27 cellular contexts compared by ENCODE assay signal in genomic region chr3:151873433-151873832, GRCh38. TPM values are rescaled to one million over a fixed set of nuclear protein-coding genes. Genes with fewer than 3 reads are reported as not detected.
DNase-seq lines count a peak whose midpoint lies in the region; ATAC-seq and TF ChIP-seq lines count a peak whose summit lies in the region.
"Had no signal": no experiment of that assay in that cellular context is flagged by ENCODE, and none has a peak within 500 bp of the region (broad histone marks: within the 10 kb centered on the region; RNA-seq: fewer than 3 reads in every experiment).

Gene SUCNR1, plus strand, starts transcription at chr3:151873643. Its CDS starts 6,250 bp downstream, at chr3:151879893.

- H3K36me3 ChIP-seq in A673 (ENCODE audit: insufficient read depth, low read length, poor library complexity, severe bottlenecking): no peaks in the 10 kb centered on the region
- H3K36me3 ChIP-seq: cardiac muscle cell, heart left ventricle had no signal

- H3K27ac ChIP-seq in A673 (ENCODE audit: low read depth, low read length, poor library complexity, severe bottlenecking): no peak within 1 kb of the TSS
- H3K27ac ChIP-seq: cardiac muscle cell, parathyroid adenoma, VCaP had no signal

- H3K4me3 ChIP-seq in A673 (ENCODE audit: low read depth, low read length, poor library complexity, severe bottlenecking): no peak within 1 kb of the TSS
- H3K4me3 ChIP-seq: cardiac muscle cell had no signal

- CTCF ChIA-PET in A673 (lab: Charles Lee): interaction anchor here (0.9 kb wide), 1 partner anchor 593 kb away, joined by 3 read pairs; no protein-coding TSS in a partner anchor

- peak; percentile 33 for ATAC-seq in left lobe of liver
- ATAC-seq in GM21723 (IDR thresholded peaks at IDR 0.05; ENCODE audit: unreplicated experiment): no peak
- ATAC-seq in HG03469 (IDR thresholded peaks at IDR 0.05; ENCODE audit: unreplicated experiment): no peak
- ATAC-seq: CD8-positive, alpha-beta T cell; heart left ventricle; left colon; naive thymus-derived CD8-positive, alpha-beta T cell; sciatic nerve; T-cell had no signal

- POLR2A ChIA-PET in A673 (lab: Charles Lee; ENCODE audit: low non-redundant PET): no interaction called here

- DNase-seq in A673 (ENCODE audit: low spot score): peak; percentile 60
- DNase-seq in GF-D8 (lab: John Stamatoyannopoulos, UW): peak; percentile 63
- DNase-seq in OCI-M1 (lab: John Stamatoyannopoulos, UW): peak; percentile 61
- no peak for DNase-seq in left lobe of liver (ENCODE audit: low spot score)
- no peak for DNase-seq in MV-4-11 (lab: John Stamatoyannopoulos, UW)
- DNase-seq: activated CD4-positive, alpha-beta T cell treated with anti-CD3 and anti-CD28 coated beads, Interleukin-2, amount 10 ng/mL, durations not matched to agents 7 days and 5 days; activated naive CD4-positive, alpha-beta T cell treated with anti-CD3 and anti-CD28 coated beads, Interleukin-2, amount 50 U/mL, for 16 hours; anterior cingulate cortex; CD8-positive, alpha-beta T cell; dermis blood vessel endothelial cell; DMS79; left colon; naive thymus-derived CD8-positive, alpha-beta T cell; NCI-H1417 treated with DMSO at 0.1 percent for 48 hours; NCI-H2107; NCI-H510A; stimulated activated CD4-positive, alpha-beta T cell treated with anti-CD3 and anti-CD28 coated beads, Interleukin-15, amount 100 ng/mL, for 24 hours; T-cell had no signal

- H3K9me3 ChIP-seq in A673 (ENCODE audit: low read depth, low read length, poor library complexity, severe bottlenecking): no peaks in the 10 kb centered on the region
- H3K9me3 ChIP-seq: heart left ventricle had no signal

- H3K4me1 ChIP-seq in A673 (ENCODE audit: insufficient read depth, low read length, poor library complexity, severe bottlenecking): peaks cover 44% of the 10 kb centered on the region
- H3K4me1 ChIP-seq: parathyroid adenoma had no signal

- no TSS peak for BruUV-seq in A673 (replicated peaks; lab: Mats Ljungman, UMichigan)

- intact Hi-C loops in A673 (cut with micrococcal nuclease; ENCODE audit: unreplicated experiment): no loop called here

- TF ChIP-seq CTCF in A673 (conservative IDR thresholded peaks at IDR 0.05; ENCODE audit: low read depth, low read length): no peak

- no peaks in the 10 kb centered on the region for H3K27me3 ChIP-seq in A673 (replicated peaks; ENCODE audit: insufficient read depth, low read depth, low read length, poor library complexity)
- H3K27me3 ChIP-seq: cardiac muscle cell, heart left ventricle had no signal

RNA-seq across cellular contexts. Expression of gene SUCNR1, which starts in this region (rescaled TPM):
- total RNA-seq in A673 (2021) (0.35 and 0.41 TPM in 2 replicates), left lobe of liver (1.8 TPM)
- total RNA-seq: activated CD4-positive, alpha-beta T cell treated with anti-CD3 and anti-CD28 coated beads, Interleukin-2, amount 10 ng/mL, durations not matched to agents 7 days and 5 days; activated T-helper 1 cell treated with anti-CD3 and anti-CD28 coated beads, Interleukin-12 subunit alpha, Interleukin-12 subunit beta, Interleukin-2, Interleukin-4 antibody, amounts not matched to agents 30 ng/mL and 10 ng/mL and 1 ng/mL, durations not matched to agents 14 hours and 24 hours and 36 hours; cardiac muscle cell; CD8-positive, alpha-beta T cell; dermis blood vessel endothelial cell; HT1080; naive thymus-derived CD8-positive, alpha-beta T cell; T-cell had no signal

Comparison
In these comparisons a context has a peak if more than half of its experiments do, and no peak if none do; other contexts are left out.
1. Peak in DNase-seq in A673; RNA of the gene not detected or under 1 TPM.
2. DNase-seq: peak in GF-D8 (single experiment) and OCI-M1 (single experiment); none in left lobe of liver (single experiment) and MV-4-11 (single experiment).